In genomic region chr3:160486459-160486869, GRCh38 we compare ENCODE assay signal across 8 cellular contexts. TPM values are rescaled to one million over a fixed set of nuclear protein-coding genes. Genes with fewer than 3 reads are reported as not detected.
DNase-seq lines count a peak whose midpoint lies in the region; ATAC-seq and TF ChIP-seq lines count a peak whose summit lies in the region.

No MANE protein-coding gene starts in this region.

- TF ChIP-seq CTCF in BE2C (IDR thresholded peaks at IDR 0.05; ENCODE audit: low read depth, low read length): peak; percentile 52
- TF ChIP-seq CTCF in GM23338 (conservative IDR thresholded peaks at IDR 0.05; ENCODE audit: low read depth in 2 of 2): peak in 1 of 2 experiments; percentile 83; a peak in 3 of 4 replicates
- peak; percentile 90 for TF ChIP-seq CTCF in endodermal cell (conservative IDR thresholded peaks at IDR 0.05)
- no peak for TF ChIP-seq CTCF in omental fat pad (IDR thresholded peaks at IDR 0.05)

- no peaks in the 10 kb centered on the region for H3K9me2 ChIP-seq in GM23338 (ENCODE audit: insufficient read depth)

- no peak for DNase-seq in BE2C
- DNase-seq in GM23338 (ENCODE audit: low spot score): peak; percentile 44
- DNase-seq in OCI-M1 (lab: John Stamatoyannopoulos, UW): peak; percentile 56
- DNase-seq in endodermal cell: no peak
- peak; percentile 72 for DNase-seq in pons (ENCODE audit: low spot score)
- no peak for DNase-seq in omental fat pad (ENCODE audit: low spot score)
- DNase-seq in activated CD8-positive, alpha-beta memory T cell treated with anti-CD3 and anti-CD28 coated beads for 24 hours: no peak
- DNase-seq in activated naive CD8-positive, alpha-beta T cell treated with anti-CD3 and anti-CD28 coated beads for 36 hours: no peak

- ATAC-seq in GM23338: no peak
- ATAC-seq in omental fat pad (ENCODE audit: low FRiP score): no peak

- H3K36me3 Mint-ChIP-seq in GM23338 (ENCODE audit: low read depth): no peaks in the 10 kb centered on the region
- H3K36me3 Mint-ChIP-seq in endodermal cell (ENCODE audit: low read depth): no peaks in the 10 kb centered on the region
- H3K36me3 Mint-ChIP-seq in activated naive CD8-positive, alpha-beta T cell treated with anti-CD3 and anti-CD28 coated beads for 36 hours: no peaks in the 10 kb centered on the region

- no CpG with 5 or more reads among the region's 2 CpGs for WGBS in endodermal cell (ENCODE audit: insufficient coverage in 1 of 2, insufficient read length in 1 of 2), 2 experiments

- H3F3A ChIP-seq in GM23338 (replicated peaks; ENCODE audit: low read depth): no peaks in the 10 kb centered on the region

- H3K9me3 ChIP-seq in BE2C (no peaks in the 10 kb centered on the region), endodermal cell (ENCODE audit: control insufficient read depth, low read length) (peaks cover 8% of the 10 kb centered on the region)

- H3K4me3 ChIP-seq in BE2C (ENCODE audit: low read depth, low read length) (no peak overlapping the region), GM23338 (no peak overlapping the region), endodermal cell (ENCODE audit: low read length) (no peak overlapping the region)

- H3K27ac ChIP-seq in GM23338 (ENCODE audit: low read depth) (no peak overlapping the region), endodermal cell (ENCODE audit: low read depth, low read length) (no peak overlapping the region)

- H2AFZ ChIP-seq in GM23338: no peak overlapping the region

- H3K4me1 Mint-ChIP-seq in GM23338: peaks cover 3% of the 10 kb centered on the region; the same call in 1 of the 3 replicates
- H3K4me1 Mint-ChIP-seq in endodermal cell: no peaks in the 10 kb centered on the region
- peaks cover 3% of the 10 kb centered on the region for H3K4me1 Mint-ChIP-seq in activated naive CD8-positive, alpha-beta T cell treated with anti-CD3 and anti-CD28 coated beads for 36 hours

- no peak overlapping the region for H3K4me2 ChIP-seq in GM23338

- H3K9me3 Mint-ChIP-seq in GM23338 (no peaks in the 10 kb centered on the region), endodermal cell (no peaks in the 10 kb centered on the region)
- no peaks in the 10 kb centered on the region for H3K9me3 Mint-ChIP-seq in activated naive CD8-positive, alpha-beta T cell treated with anti-CD3 and anti-CD28 coated beads for 36 hours

- H3K27me3 Mint-ChIP-seq in GM23338 (ENCODE audit: insufficient read depth, low read depth, poor library complexity) (peaks cover 4% of the 10 kb centered on the region), endodermal cell (ENCODE audit: insufficient read depth) (no peaks in the 10 kb centered on the region)
- peaks cover 4% of the 10 kb centered on the region for H3K27me3 Mint-ChIP-seq in activated naive CD8-positive, alpha-beta T cell treated with anti-CD3 and anti-CD28 coated beads for 36 hours

- no peaks in the 10 kb centered on the region for H4K20me1 ChIP-seq in GM23338 (replicated peaks; ENCODE audit: insufficient read depth)

- H3K36me3 ChIP-seq in BE2C (no peaks in the 10 kb centered on the region), GM23338 (ENCODE audit: insufficient read depth) (no peaks in the 10 kb centered on the region), endodermal cell (ENCODE audit: control insufficient read depth, insufficient read depth, low read length) (no peaks in the 10 kb centered on the region)

- H3K4me1 ChIP-seq in BE2C (no peaks in the 10 kb centered on the region), GM23338 (ENCODE audit: insufficient read depth) (no peaks in the 10 kb centered on the region), endodermal cell (ENCODE audit: control insufficient read depth, insufficient read depth, low read length) (peaks cover 4% of the 10 kb centered on the region)

- H3K27me3 ChIP-seq in BE2C (no peaks in the 10 kb centered on the region), GM23338 (ENCODE audit: insufficient read depth) (no peaks in the 10 kb centered on the region), endodermal cell (ENCODE audit: control insufficient read depth, insufficient read depth, low read length, poor library complexity, severe bottlenecking) (no peaks in the 10 kb centered on the region)

- H3K27ac Mint-ChIP-seq in GM23338 (no peak overlapping the region), endodermal cell (no peak overlapping the region)
- H3K27ac Mint-ChIP-seq in activated naive CD8-positive, alpha-beta T cell treated with anti-CD3 and anti-CD28 coated beads for 36 hours: no peak overlapping the region

- H3K79me2 ChIP-seq in GM23338 (replicated peaks; ENCODE audit: insufficient read depth): no peaks in the 10 kb centered on the region

- H3K9ac ChIP-seq in endodermal cell (ENCODE audit: extremely low read depth, low read length, poor library complexity, severe bottlenecking): no peak overlapping the region

- no peak overlapping the region for H3K4me3 Mint-ChIP-seq in GM23338
- H3K4me3 Mint-ChIP-seq in endodermal cell: no peak overlapping the region
- no peak overlapping the region for H3K4me3 Mint-ChIP-seq in activated naive CD8-positive, alpha-beta T cell treated with anti-CD3 and anti-CD28 coated beads for 36 hours

TF ChIP-seq in GM23338, 12 proteins besides CTCF, POLR2A, EP300 and RAD21 (continues in another document):
- no peak for TF ChIP-seq ZNF114 (CRISPR knock-in tag; IDR thresholded peaks at IDR 0.05)
- TF ChIP-seq POLR2AphosphoS5 (IDR thresholded peaks at IDR 0.05; ENCODE audit: low read depth): no peak
- no peak for TF ChIP-seq ZNF462 (CRISPR knock-in tag; IDR thresholded peaks at IDR 0.05)
- TF ChIP-seq NANOG (IDR thresholded peaks at IDR 0.05; ENCODE audit: borderline replicate concordance): no peak
- no peak for TF ChIP-seq ZNF331 (CRISPR knock-in tag; IDR thresholded peaks at IDR 0.05; ENCODE audit: low read depth)
- no peak for TF ChIP-seq EZH2 (IDR thresholded peaks at IDR 0.05; ENCODE audit: low read depth, unreplicated experiment)
- TF ChIP-seq STAT1 (IDR thresholded peaks at IDR 0.05; ENCODE audit: unreplicated experiment): no peak
- TF ChIP-seq CREB1 (CRISPR knock-in tag; IDR thresholded peaks at IDR 0.05; ENCODE audit: low read depth): no peak

RNA-seq across cellular contexts. Expression of gene TRIM59, which starts 36.9 kb away (rescaled TPM):
- 8.0 TPM for polyA plus RNA-seq in BE2C (2012; ENCODE audit: insufficient read depth, insufficient read length, low read depth)
- 46.2 and 49.4 TPM in 2 replicates for total RNA-seq in GM23338 (2014; rRNA removed; shearing (Covaris generic))
- polyA plus RNA-seq in GM23338 (2016; fragmentation: Nextera tagmentation; extraction: Ambion mirVana): 79.9 and 98.6 TPM in 2 replicates
- total RNA-seq in endodermal cell (10 to 100 TPM; 32.7 to 33.1 TPM), omental fat pad (1 to 10 TPM in 3 of 4 donors, under 1 TPM in 1; 0.32 to 1.6 (median 1.4) TPM)
- polyA plus RNA-seq in endodermal cell (2013, experiment 1 of 2): 44.2 TPM
- 43.3 TPM for polyA plus RNA-seq in endodermal cell (2013, experiment 2 of 2)
- total RNA-seq in activated naive CD8-positive, alpha-beta T cell treated with anti-CD3 and anti-CD28 coated beads for 36 hours: 10 to 100 TPM; 43.3 to 44.0 TPM

Comparison
In these comparisons a context has a peak if more than half of its experiments do, and no peak if none do; other contexts are left out.
1. DNase-seq: peak in GM23338 (single experiment), OCI-M1 (single experiment) and pons (single experiment); none in BE2C (single experiment), endodermal cell (single experiment), omental fat pad (single experiment), activated CD8-positive, alpha-beta memory T cell treated with anti-CD3 and anti-CD28 coated beads for 24 hours (single experiment) and activated naive CD8-positive, alpha-beta T cell treated with anti-CD3 and anti-CD28 coated beads for 36 hours (single experiment).
2. CTCF ChIP-seq: peak in BE2C (single experiment) and endodermal cell (single experiment); none in omental fat pad (0 of 3).
3. RNA of gene TRIM59, which starts 36.9 kb away (total RNA-seq): 46.2 to 49.4 TPM in GM23338, 43.3 to 44.0 TPM in activated naive CD8-positive, alpha-beta T cell treated with anti-CD3 and anti-CD28 coated beads for 36 hours and 32.7 to 33.1 TPM in endodermal cell; 0.32 to 1.6 TPM in omental fat pad; every median in the first group is over 10 times any median in the second.